In genomic region chr1:172795741-172796140, GRCh38 we compare ENCODE assay signal across 25 cellular contexts.
"Had no signal": no experiment of that assay in that cellular context is flagged by ENCODE, and none has a peak within 500 bp of the region (broad histone marks: within the 10 kb centered on the region; RNA-seq: fewer than 3 reads in every experiment).

No MANE protein-coding gene starts in this region.

- DNase-seq: effector CD8-positive, alpha-beta T cell; endodermal cell; foreskin fibroblast; gastrocnemius medialis; head of caudate nucleus; left ventricle myocardium superior; lower lobe of right lung; naive thymus-derived CD8-positive, alpha-beta T cell; occipital lobe; ovary; posterior cingulate gyrus; psoas muscle; right cardiac atrium; spleen; stimulated activated CD4-positive, alpha-beta T cell treated with anti-CD3 and anti-CD28 coated beads, Interleukin-4, amount 100 ng/mL, for 4 hours; stimulated activated naive CD8-positive, alpha-beta T cell treated with anti-CD3 and anti-CD28 coated beads, Interleukin-15, Interleukin-2, amounts not matched to agents 100 U/mL and 50 U/mL, for 24 hours; substantia nigra; transverse colon; upper lobe of right lung; uterus had no signal

- H3K36me3 ChIP-seq: gastrocnemius medialis, lower lobe of right lung, ovary, spleen, transverse colon, upper lobe of right lung, uterus had no signal

- H3K4me1 ChIP-seq: gastrocnemius medialis, lower lobe of right lung, psoas muscle, spleen, transverse colon, upper lobe of right lung, uterus had no signal

- ATAC-seq: esophagus mucosa; gastrocnemius medialis; left ventricle myocardium superior; lower lobe of right lung; naive thymus-derived CD8-positive, alpha-beta T cell; psoas muscle; right cardiac atrium; stimulated activated memory B cell treated with anti-CD40 and anti-IgM and Interleukin-4, amounts not matched to agents 10 μg/mL and 1 μg/mL and 100 μg/mL, for 72 hours; stimulated activated naive CD8-positive, alpha-beta T cell treated with anti-CD3 and anti-CD28 coated beads, Interleukin-15, Interleukin-2, amounts not matched to agents 100 U/mL and 50 U/mL, for 24 hours; upper lobe of right lung had no signal

- H3K9me3 ChIP-seq: gastrocnemius medialis, lower lobe of right lung, ovary, psoas muscle, spleen, transverse colon, upper lobe of right lung, uterus had no signal

- H3K4me3 ChIP-seq: gastrocnemius medialis, lower lobe of right lung, ovary, psoas muscle, skin epidermis, spleen, transverse colon, upper lobe of right lung, uterus had no signal

- FAIRE-seq: keratinocyte had no signal

- H3K27me3 ChIP-seq: gastrocnemius medialis, ovary, spleen, transverse colon, upper lobe of right lung, uterus had no signal

- H3K27ac ChIP-seq: epithelial cell of prostate, gastrocnemius medialis, lower lobe of right lung, ovary, psoas muscle, skin epidermis, spleen, transverse colon, upper lobe of right lung, uterus had no signal
